Comparison of ENCODE assay signal across 1 cellular context in genomic region chr1:43358746-43359693, GRCh38.
TF ChIP-seq lines count a peak whose summit lies in the region.

Gene CDC20, plus strand, starts transcription at chr1:43358981. Its CDS starts 235 bp downstream, at chr1:43359216.

TF ChIP-seq in GM12878, 131 proteins besides CTCF, POLR2A, EP300 and RAD21 (continued from another document and continues in another):
- no peak for TF ChIP-seq ZNF687 (IDR thresholded peaks at IDR 0.05)
- TF ChIP-seq MYB (IDR thresholded peaks at IDR 0.05; ENCODE audit: borderline replicate concordance, low read depth, low read length), result peak; percentile 83
- peak; percentile 77 for TF ChIP-seq CREB1 (IDR thresholded peaks at IDR 0.05; ENCODE audit: low read depth)
- TF ChIP-seq MEF2A (IDR thresholded peaks at IDR 0.05; ENCODE audit: insufficient read depth, low read depth, low read length), result no peak
- peak; percentile 100 for TF ChIP-seq MXI1 (IDR thresholded peaks at IDR 0.05; ENCODE audit: low read depth, low read length)
- TF ChIP-seq BRCA1 (IDR thresholded peaks at IDR 0.05; ENCODE audit: low read depth, low read length), result peak; percentile 92
- no peak for TF ChIP-seq CBX5 (IDR thresholded peaks at IDR 0.05; ENCODE audit: low read depth)
- TF ChIP-seq TCF3 (IDR thresholded peaks at IDR 0.05; ENCODE audit: borderline replicate concordance, insufficient read depth, low read depth, low read length), result no peak
- no peak for TF ChIP-seq SREBF1 (IDR thresholded peaks at IDR 0.05; ENCODE audit: low read length)
- TF ChIP-seq NR2F1 (conservative IDR thresholded peaks at IDR 0.05), result no peak
- 0 out of 2 replicates have a peak, but pooled peaks have one; percentile 21 for TF ChIP-seq LARP7 (IDR thresholded peaks at IDR 0.05)
- no peak for TF ChIP-seq RELA (IDR thresholded peaks at IDR 0.05; ENCODE audit: borderline replicate concordance, partially characterized antibody)
- TF ChIP-seq NFYA (IDR thresholded peaks at IDR 0.05; ENCODE audit: borderline replicate concordance, low read depth, low read length), result peak; percentile 71
- peak; percentile 90; the same call in 1 of the 2 replicates for TF ChIP-seq HDAC2 (IDR thresholded peaks at IDR 0.05)
- TF ChIP-seq BMI1 (IDR thresholded peaks at IDR 0.05; ENCODE audit: borderline replicate concordance), result no peak
- peak; percentile 43; the same call in 1 of the 2 replicates for TF ChIP-seq RELB (IDR thresholded peaks at IDR 0.05; ENCODE audit: low read depth)
- TF ChIP-seq CHD2 (IDR thresholded peaks at IDR 0.05; ENCODE audit: borderline replicate concordance, low read depth, low read length), result peak; percentile 99
- TF ChIP-seq RCOR1 (conservative IDR thresholded peaks at IDR 0.05; ENCODE audit: low read depth, low read length), result peak; percentile 96; the same call in 1 of the 2 replicates
- no peak for TF ChIP-seq PBX3 (IDR thresholded peaks at IDR 0.05; ENCODE audit: insufficient replicate concordance, low read depth, low read length)
- no peak for TF ChIP-seq ZNF622 (IDR thresholded peaks at IDR 0.05)
- TF ChIP-seq IRF5 (IDR thresholded peaks at IDR 0.05; ENCODE audit: borderline replicate concordance), result peak; percentile 79
- TF ChIP-seq CUX1 (IDR thresholded peaks at IDR 0.05; ENCODE audit: insufficient replicate concordance, low read depth, low read length), result no peak
- TF ChIP-seq IRF3 (IDR thresholded peaks at IDR 0.05), result peak; percentile 84; the same call in 1 of the 2 replicates
- no peak for TF ChIP-seq STAT3 (IDR thresholded peaks at IDR 0.05; ENCODE audit: low read depth, low read length)
- peak; percentile 60; the same call in 1 of the 2 replicates for TF ChIP-seq PAX5 (IDR thresholded peaks at IDR 0.05; ENCODE audit: borderline replicate concordance, low read depth, low read length)
- peak; percentile 47; the same call in 1 of the 2 replicates for TF ChIP-seq PKNOX1 (IDR thresholded peaks at IDR 0.05)
- peak; percentile 58; the same call in 1 of the 2 replicates for TF ChIP-seq POLR2AphosphoS5 (IDR thresholded peaks at IDR 0.05; ENCODE audit: low read length)
- TF ChIP-seq SP1 (IDR thresholded peaks at IDR 0.05; ENCODE audit: low read depth, low read length), result peak; percentile 95
- TF ChIP-seq JUNB (IDR thresholded peaks at IDR 0.05), result no peak
- no peak for TF ChIP-seq ZBTB11 (CRISPR knock-in tag; IDR thresholded peaks at IDR 0.05)
- TF ChIP-seq SMAD5 (IDR thresholded peaks at IDR 0.05; ENCODE audit: low read depth), result 0 out of 2 replicates have a peak, but pooled peaks have one; percentile 63
- peak; percentile 25; the same call in 1 of the 2 replicates for TF ChIP-seq HCFC1 (IDR thresholded peaks at IDR 0.05; ENCODE audit: low read length)
- no peak for TF ChIP-seq ATF2 (IDR thresholded peaks at IDR 0.05; ENCODE audit: low read length)
- TF ChIP-seq POU2F2 (IDR thresholded peaks at IDR 0.05; ENCODE audit: borderline replicate concordance, low read depth, low read length), result peak; percentile 55; the same call in 1 of the 3 replicates
- TF ChIP-seq NFXL1 (IDR thresholded peaks at IDR 0.05; ENCODE audit: borderline replicate concordance), result no peak
- TF ChIP-seq SIN3A (IDR thresholded peaks at IDR 0.05; ENCODE audit: low read depth, low read length), result peak; percentile 99
- TF ChIP-seq MTA3 (IDR thresholded peaks at IDR 0.05; ENCODE audit: borderline replicate concordance, low read length), result no peak
- TF ChIP-seq CBFB (IDR thresholded peaks at IDR 0.05; ENCODE audit: low read depth), result peak; percentile 87
